Comparison of ENCODE assay signal across 23 cellular contexts in genomic region chr11:24226606-24227005, GRCh38.
"Had no signal": no experiment of that assay in that cellular context is flagged by ENCODE, and none has a peak within 500 bp of the region (broad histone marks: within the 10 kb centered on the region; RNA-seq: fewer than 3 reads in every experiment).

No MANE protein-coding gene starts in this region.

- H3K4me3 Mint-ChIP-seq: activated naive CD8-positive, alpha-beta T cell; central memory CD8-positive, alpha-beta T cell; natural killer cell treated with Interleukin-12 subunit alpha and Interleukin-12 subunit beta and Interleukin-15 and Interleukin-18, amount 100 ng/mL, for 72 hours; stimulated activated naive CD8-positive, alpha-beta T cell treated with anti-CD3 and anti-CD28 coated beads, Interleukin-15, Interleukin-2, amounts not matched to agents 100 ng/mL and 50 ng/mL, for 24 hours had no signal

- ATAC-seq: activated CD4-positive, CD25-positive, alpha-beta regulatory T cell treated with anti-CD3 and anti-CD28 coated beads, Interleukin-2, amount 50 U/mL, for 24 hours; mucosa of descending colon; natural killer cell treated with Interleukin-12 subunit alpha and Interleukin-12 subunit beta and Interleukin-15 and Interleukin-18, amount 100 ng/mL, for 72 hours; sciatic nerve had no signal

- H3K27ac Mint-ChIP-seq: activated naive CD8-positive, alpha-beta T cell; natural killer cell treated with Interleukin-12 subunit alpha and Interleukin-12 subunit beta and Interleukin-15 and Interleukin-18, amount 100 ng/mL, for 72 hours; stimulated activated naive CD8-positive, alpha-beta T cell treated with anti-CD3 and anti-CD28 coated beads, Interleukin-15, Interleukin-2, amounts not matched to agents 100 ng/mL and 50 ng/mL, for 24 hours had no signal

- H3K4me1 Mint-ChIP-seq: central memory CD8-positive, alpha-beta T cell had no signal

- H3K36me3 Mint-ChIP-seq: activated naive CD8-positive, alpha-beta T cell; natural killer cell treated with Interleukin-12 subunit alpha and Interleukin-12 subunit beta and Interleukin-15 and Interleukin-18, amount 100 ng/mL, for 72 hours had no signal

- H3K9me3 Mint-ChIP-seq: stimulated activated naive CD8-positive, alpha-beta T cell treated with anti-CD3 and anti-CD28 coated beads, Interleukin-15, Interleukin-2, amounts not matched to agents 100 ng/mL and 50 ng/mL, for 24 hours had no signal

- DNase-seq: activated CD4-positive, alpha-beta T cell treated with anti-CD3 and anti-CD28 coated beads for 48 hours; activated CD4-positive, alpha-beta T cell treated with anti-CD3 and anti-CD28 coated beads, Interleukin-2, amount 50 U/mL, for 48 hours; activated CD8-positive, alpha-beta memory T cell treated with anti-CD3 and anti-CD28 coated beads for 24 hours; activated effector memory CD4-positive, alpha-beta T cell treated with Interleukin-2 at 50 U/mL for 16 hours; activated naive CD4-positive, alpha-beta T cell treated with Interleukin-2 at 50 U/mL for 16 hours; anterior cingulate cortex; dermis blood vessel endothelial cell; effector CD4-positive, alpha-beta T cell; foreskin melanocyte; kidney glomerular epithelial cell; left ventricle myocardium inferior; mucosa of descending colon; stimulated activated CD4-positive, alpha-beta T cell treated with anti-CD3 and anti-CD28 coated beads, Interleukin-12 subunit alpha, Interleukin-12 subunit beta, amount 100 ng/mL, for 4 hours; stimulated activated CD4-positive, alpha-beta T cell treated with anti-CD3 and anti-CD28 coated beads, Interleukin-4, amount 100 ng/mL, for 1 hour; trophoblast cell; uterus; WERI-Rb-1 had no signal

- H3K27me3 Mint-ChIP-seq: activated naive CD8-positive, alpha-beta T cell; central memory CD8-positive, alpha-beta T cell; natural killer cell treated with Interleukin-12 subunit alpha and Interleukin-12 subunit beta and Interleukin-15 and Interleukin-18, amount 100 ng/mL, for 72 hours; stimulated activated naive CD8-positive, alpha-beta T cell treated with anti-CD3 and anti-CD28 coated beads, Interleukin-15, Interleukin-2, amounts not matched to agents 100 ng/mL and 50 ng/mL, for 24 hours had no signal
